In the genomic region with DNA sequence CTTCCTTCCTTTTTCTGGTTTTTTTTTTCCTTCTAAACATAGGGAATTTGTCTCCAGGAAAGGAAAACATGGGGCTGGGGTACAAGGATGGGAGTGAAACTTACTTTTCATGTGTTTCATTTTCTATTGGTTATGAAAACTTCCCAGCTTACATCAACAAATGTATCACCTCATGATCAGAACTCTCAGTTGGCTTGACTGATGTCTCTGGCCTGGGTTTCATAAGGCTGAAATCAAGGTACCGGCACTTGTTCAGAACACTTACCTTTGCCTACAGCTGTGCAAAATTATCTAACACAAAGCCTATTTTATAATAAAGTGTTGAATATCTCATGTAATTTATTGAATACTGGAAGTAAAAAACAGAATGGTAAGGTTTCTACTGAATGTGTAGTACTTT, we compare ENCODE assay signal across 30 cellular contexts.
"Had no signal": no experiment of that assay in that cellular context is flagged by ENCODE, and none has a peak within 500 bp of the region (broad histone marks: within the 10 kb centered on the region; RNA-seq: fewer than 3 reads in every experiment).

No MANE protein-coding gene starts in this region.

- H3K9me3 ChIP-seq: colonic mucosa had no signal

- H3K36me3 Mint-ChIP-seq: brain had no signal

- H3K4me3 Mint-ChIP-seq: activated B cell treated with CpG ODN at 0.5 μM for 24 hours; activated CD8-positive, alpha-beta T cell treated with anti-CD3 and anti-CD28 coated beads for 36 hours; activated naive CD4-positive, alpha-beta T cell treated with anti-CD3 and anti-CD28 coated beads, Interleukin-2, amount 10 ng/mL, durations not matched to agents 7 days and 5 days; activated naive CD8-positive, alpha-beta T cell treated with anti-CD3 and anti-CD28 coated beads, Interleukin-2, amount 10 ng/mL, durations not matched to agents 7 days and 5 days; brain; endodermal cell; T-helper 17 cell; T-helper 2 cell treated with Interferon-gamma antibody and Interleukin-4, amounts not matched to agents 5 μg/mL and 100 μg/mL, for 36 hours had no signal

- ATAC-seq: activated CD4-positive, CD25-positive, alpha-beta regulatory T cell treated with anti-CD3 and anti-CD28 coated beads, Interleukin-2, amount 50 U/mL, for 24 hours; activated CD8-positive, alpha-beta T cell treated with anti-CD3 and anti-CD28 coated beads for 36 hours; activated naive CD4-positive, alpha-beta T cell treated with anti-CD3 and anti-CD28 coated beads, Interleukin-2, amount 50 U/mL, for 72 hours; esophagus mucosa; T-helper 17 cell had no signal

- H3K27ac ChIP-seq: ascending aorta, breast epithelium, cardiac muscle cell, colonic mucosa, WERI-Rb-1 had no signal

- H3K27me3 Mint-ChIP-seq: activated B cell treated with CpG ODN at 0.5 μM for 24 hours; activated CD8-positive, alpha-beta T cell treated with anti-CD3 and anti-CD28 coated beads for 36 hours; activated naive CD4-positive, alpha-beta T cell treated with anti-CD3 and anti-CD28 coated beads, Interleukin-2, amount 10 ng/mL, durations not matched to agents 7 days and 5 days; activated naive CD8-positive, alpha-beta T cell treated with anti-CD3 and anti-CD28 coated beads, Interleukin-2, amount 10 ng/mL, durations not matched to agents 7 days and 5 days; brain; T-helper 17 cell had no signal

- H3K4me1 ChIP-seq: ascending aorta, breast epithelium, colonic mucosa had no signal

- H3K36me3 ChIP-seq: ascending aorta, breast epithelium, cardiac muscle cell, colonic mucosa, WERI-Rb-1 had no signal

- H3K4me3 ChIP-seq: ascending aorta, breast epithelium, cardiac muscle cell, colonic mucosa had no signal

- H3K27ac Mint-ChIP-seq: activated B cell treated with CpG ODN at 0.5 μM for 24 hours; activated CD8-positive, alpha-beta T cell treated with anti-CD3 and anti-CD28 coated beads for 36 hours; activated naive CD4-positive, alpha-beta T cell treated with anti-CD3 and anti-CD28 coated beads, Interleukin-2, amount 10 ng/mL, durations not matched to agents 7 days and 5 days; activated naive CD4-positive, alpha-beta T cell treated with anti-CD3 and anti-CD28 coated beads, Interleukin-2, amount 50 U/mL, for 72 hours; activated naive CD8-positive, alpha-beta T cell treated with anti-CD3 and anti-CD28 coated beads, Interleukin-2, amount 10 ng/mL, durations not matched to agents 7 days and 5 days; brain; endodermal cell; T-helper 2 cell treated with Interferon-gamma antibody and Interleukin-4, amounts not matched to agents 5 μg/mL and 100 μg/mL, for 36 hours had no signal

- H3K27me3 ChIP-seq: ascending aorta, breast epithelium, cardiac muscle cell, colonic mucosa had no signal

- DNase-seq: activated B cell treated with CpG ODN at 0.5 μM for 24 hours; activated CD4-positive, alpha-beta T cell treated with anti-CD3 and anti-CD28 coated beads for 48 hours; activated CD4-positive, alpha-beta T cell treated with anti-CD3 and anti-CD28 coated beads, Interleukin-2, amount 50 U/mL, for 1 hour; activated CD4-positive, alpha-beta T cell treated with anti-CD3 and anti-CD28 coated beads, Interleukin-2, amount 50 U/mL, for 48 hours; activated CD8-positive, alpha-beta memory T cell treated with anti-CD3 and anti-CD28 coated beads for 24 hours; activated CD8-positive, alpha-beta T cell treated with anti-CD3 and anti-CD28 coated beads for 36 hours; activated gamma-delta T cell; activated naive CD4-positive, alpha-beta T cell; activated naive CD4-positive, alpha-beta T cell treated with anti-CD3 and anti-CD28 coated beads, Interleukin-2, amount 10 ng/mL, durations not matched to agents 7 days and 5 days; activated naive CD8-positive, alpha-beta T cell treated with anti-CD3 and anti-CD28 coated beads, Interleukin-2, amount 10 ng/mL, durations not matched to agents 7 days and 5 days; activated T-cell treated with anti-CD3 and anti-CD28 coated beads, Interleukin-2, amount 50 U/mL, for 1 hour; activated T-cell treated with anti-CD3 and anti-CD28 coated beads, Interleukin-2, amount 50 U/mL, for 48 hours; central memory CD4-positive, alpha-beta T cell; cerebellar nuclear complex; colonic mucosa; effector CD8-positive, alpha-beta T cell; endodermal cell; foreskin fibroblast; head of caudate nucleus; T-helper 17 cell; T1000; WERI-Rb-1 had no signal
